ENCODE assay signal across 12 cellular contexts in genomic region chr20:63624486-63624885, GRCh38. TPM values are rescaled to one million over a fixed set of nuclear protein-coding genes. Genes with fewer than 3 reads are reported as not detected.
A peak's percentile ranks its signal among the peaks of the same experiment; 100 is the strongest.
DNase-seq lines count a peak whose midpoint lies in the region; ATAC-seq and TF ChIP-seq lines count a peak whose summit lies in the region.
"Had no signal": no experiment of that assay in that cellular context is flagged by ENCODE, and none has a peak within 500 bp of the region (broad histone marks: within the 10 kb centered on the region; RNA-seq: fewer than 3 reads in every experiment).

No MANE protein-coding gene starts in this region.

- H3K27ac ChIP-seq in mammary epithelial cell (ENCODE audit: insufficient read depth, low read depth, low read length), result no peak overlapping the region
- H3K27ac ChIP-seq: pancreas had no signal

- dilution Hi-C loops in mammary epithelial cell (cut with HindIII; ENCODE audit: low sequenced_read_pairs), result no loop called here

- no peaks in the 10 kb centered on the region for H3K27me3 Mint-ChIP-seq in natural killer cell treated with Interleukin-12 subunit alpha and Interleukin-12 subunit beta and Interleukin-15 and Interleukin-18, amount 100 ng/mL, for 72 hours
- H3K27me3 Mint-ChIP-seq in natural killer cell (ENCODE audit: low read depth in 2 of 2) (no peaks in the 10 kb centered on the region), endothelial cell (ENCODE audit: unreplicated experiment) (peaks cover 12% of the 10 kb centered on the region), type B pancreatic cell (no peaks in the 10 kb centered on the region)

- H3K4me3 ChIP-seq in mammary epithelial cell (replicated peaks in 1 of 3; ENCODE audit: insufficient read depth in 1 of 3, low read depth in 2 of 3, low read length in 3 of 3), result no peak overlapping the region
- H3K4me3 ChIP-seq: pancreas had no signal

- H3K4me1 Mint-ChIP-seq in natural killer cell treated with Interleukin-12 subunit alpha and Interleukin-12 subunit beta and Interleukin-15 and Interleukin-18, amount 100 ng/mL, for 72 hours (ENCODE audit: low read depth in 2 of 2), result peaks cover 20 to 27% of the 10 kb centered on the region in 2 donors
- peaks cover 23 to 30% of the 10 kb centered on the region in 2 donors for H3K4me1 Mint-ChIP-seq in natural killer cell
- peaks cover 19% of the 10 kb centered on the region for H3K4me1 Mint-ChIP-seq in endothelial cell (ENCODE audit: unreplicated experiment)
- H3K4me1 Mint-ChIP-seq in type B pancreatic cell (ENCODE audit: unreplicated experiment), result peaks cover 22% of the 10 kb centered on the region

- TF ChIP-seq CTCF in natural killer cell (IDR thresholded peaks at IDR 0.05) (no peak), endothelial cell (IDR thresholded peaks at IDR 0.05; ENCODE audit: unreplicated experiment) (no peak), type B pancreatic cell (conservative IDR thresholded peaks at IDR 0.05) (no peak), mammary epithelial cell (conservative IDR thresholded peaks at IDR 0.05 in 1 of 2, IDR thresholded peaks at IDR 0.05 in 1 of 2; ENCODE audit: extremely low read depth in 1 of 2, insufficient read depth in 1 of 2, low read depth in 1 of 2, low read length in 2 of 2) (no peak)

- H3K9ac ChIP-seq in mammary epithelial cell (ENCODE audit: insufficient read depth, low read length), result no peak overlapping the region

- H3K79me2 ChIP-seq in mammary epithelial cell (ENCODE audit: insufficient read depth, low read length), result peaks cover 78% of the 10 kb centered on the region

- peak; percentile 54 for DNase-seq in natural killer cell treated with Interleukin-12 subunit alpha and Interleukin-12 subunit beta and Interleukin-15 and Interleukin-18, amount 100 ng/mL, for 72 hours (ENCODE audit: low spot score)
- DNase-seq in natural killer cell (no peak), NCI-H69 (lab: John Stamatoyannopoulos, UW) (peak; percentile 34), endothelial cell (ENCODE audit: low spot score) (no peak), type B pancreatic cell (ENCODE audit: extremely low spot score, unreplicated experiment) (no peak), mucosa of gallbladder (ENCODE audit: low spot score) (no peak), mammary epithelial cell (no peak)
- DNase-seq: activated CD8-positive, alpha-beta memory T cell treated with anti-CD3 and anti-CD28 coated beads, Interleukin-2, amount 50 U/mL, for 4 hours; stimulated activated CD4-positive, alpha-beta T cell treated with anti-CD3 and anti-CD28 coated beads, Interleukin-4, amount 100 ng/mL, for 1 hour; T-helper 1 cell had no signal

- CTCF ChIA-PET in mammary epithelial cell (lab: Charles Lee; ENCODE audit: low non-redundant PET), result no interaction called here

- 90% methylated on average over 15 of the region's 15 CpGs for WGBS in mammary epithelial cell (ENCODE audit: low coverage, missing lambda C conversion rate)

- peaks cover 6% of the 10 kb centered on the region for H3K36me3 Mint-ChIP-seq in natural killer cell treated with Interleukin-12 subunit alpha and Interleukin-12 subunit beta and Interleukin-15 and Interleukin-18, amount 100 ng/mL, for 72 hours
- H3K36me3 Mint-ChIP-seq in natural killer cell (no peaks in the 10 kb centered on the region), endothelial cell (ENCODE audit: low read depth, unreplicated experiment) (peaks cover 9% of the 10 kb centered on the region), type B pancreatic cell (peaks cover 9% of the 10 kb centered on the region)

- H3K4me2 ChIP-seq in mammary epithelial cell (ENCODE audit: insufficient read depth, low read depth, low read length), result no peak overlapping the region

- H3K9me3 Mint-ChIP-seq in natural killer cell treated with Interleukin-12 subunit alpha and Interleukin-12 subunit beta and Interleukin-15 and Interleukin-18, amount 100 ng/mL, for 72 hours, result no peaks in the 10 kb centered on the region
- H3K9me3 Mint-ChIP-seq in natural killer cell (no peaks in the 10 kb centered on the region), endothelial cell (ENCODE audit: unreplicated experiment) (no peaks in the 10 kb centered on the region), type B pancreatic cell (no peaks in the 10 kb centered on the region)

- ATAC-seq in natural killer cell treated with Interleukin-12 subunit alpha and Interleukin-12 subunit beta and Interleukin-15 and Interleukin-18, amount 100 ng/mL, for 72 hours, result no peak
- ATAC-seq in natural killer cell (no peak), HG02678 (IDR thresholded peaks at IDR 0.05; ENCODE audit: unreplicated experiment) (no peak)
- ATAC-seq: pancreas had no signal

- H4K20me1 ChIP-seq in mammary epithelial cell (ENCODE audit: insufficient read depth, low read length), result no peaks in the 10 kb centered on the region

- intact Hi-C loops in natural killer cell (cut with micrococcal nuclease) (no loop called here), mammary epithelial cell (cut with micrococcal nuclease) (loop anchor here (10.0 kb wide), 1 partner anchor 240 kb away; the partner anchor contains the start of genes ABHD16B and TPD52L2)

- H3K27me3 ChIP-seq in mammary epithelial cell (ENCODE audit: insufficient read depth, low read length), result no peaks in the 10 kb centered on the region
- H3K27me3 ChIP-seq: pancreas had no signal

- no peaks in the 10 kb centered on the region for H3K36me3 ChIP-seq in mammary epithelial cell (ENCODE audit: insufficient read depth, low read length)
- H3K36me3 ChIP-seq: pancreas had no signal

- H3K4me1 ChIP-seq in mammary epithelial cell (ENCODE audit: insufficient read depth, low read length), result peaks cover 11% of the 10 kb centered on the region

- BruUV-seq in mammary epithelial cell (replicated peaks; lab: Mats Ljungman, UMichigan), result no TSS peak

- H3K27ac Mint-ChIP-seq in natural killer cell treated with Interleukin-12 subunit alpha and Interleukin-12 subunit beta and Interleukin-15 and Interleukin-18, amount 100 ng/mL, for 72 hours, result no peak overlapping the region
- no peak overlapping the region for H3K27ac Mint-ChIP-seq in natural killer cell
- no peak overlapping the region for H3K27ac Mint-ChIP-seq in endothelial cell (ENCODE audit: unreplicated experiment)
- peak overlapping the region; percentile 40 for H3K27ac Mint-ChIP-seq in type B pancreatic cell

- no peak overlapping the region for H2AFZ ChIP-seq in mammary epithelial cell (ENCODE audit: low read depth, low read length)

- H3K9me3 ChIP-seq in mammary epithelial cell (replicated peaks; ENCODE audit: insufficient read depth, low read length), result no peaks in the 10 kb centered on the region
- H3K9me3 ChIP-seq: pancreas had no signal

- H3K4me3 Mint-ChIP-seq in natural killer cell treated with Interleukin-12 subunit alpha and Interleukin-12 subunit beta and Interleukin-15 and Interleukin-18, amount 100 ng/mL, for 72 hours, result no peak overlapping the region
- no peak overlapping the region for H3K4me3 Mint-ChIP-seq in natural killer cell
- H3K4me3 Mint-ChIP-seq in endothelial cell (ENCODE audit: unreplicated experiment), result peak overlapping the region; percentile 80
- H3K4me3 Mint-ChIP-seq in type B pancreatic cell, result peak overlapping the region; percentile 58

- in situ Hi-C loops in mammary epithelial cell (cut with MboI; ENCODE audit: low sequenced_read_pairs in 2 of 2), result no loop called here

RNA-seq across cellular contexts. Expression of gene GMEB2, which starts 2.4 kb away (rescaled TPM):
- 10 to 100 TPM; 14.7 to 15.5 TPM for total RNA-seq in natural killer cell treated with Interleukin-12 subunit alpha and Interleukin-12 subunit beta and Interleukin-15 and Interleukin-18, amount 100 ng/mL, for 72 hours
- total RNA-seq in natural killer cell, result 10 to 100 TPM; 11.7 to 15.1 (median 14.6) TPM
- total RNA-seq in endothelial cell (ENCODE audit: unreplicated experiment), result 11.2 TPM
- total RNA-seq in type B pancreatic cell (ENCODE audit: low replicate concordance), result 11.9 and 13.9 TPM in 2 replicates
- total RNA-seq in mucosa of gallbladder, result 12.1 TPM
- 10 to 100 TPM in 1 of 2 donors, 1 to 10 TPM in 1; 9.3 to 12.8 TPM for total RNA-seq in mammary epithelial cell
- 8.3 TPM for polyA plus RNA-seq in mammary epithelial cell
- polyA minus RNA-seq in mammary epithelial cell, result 9.4 TPM

RNA-seq across cellular contexts. Expression of gene STMN3, which starts 28.7 kb away (rescaled TPM):
- total RNA-seq in natural killer cell treated with Interleukin-12 subunit alpha and Interleukin-12 subunit beta and Interleukin-15 and Interleukin-18, amount 100 ng/mL, for 72 hours, result 1 to 10 TPM in 1 of 2 donors, under 1 TPM in 1; 0.88 to 3.2 TPM
- total RNA-seq in natural killer cell (10 to 100 TPM in 1 of 3 donors, 1 to 10 TPM in 2; 6.7 to 12.9 (median 8.3) TPM), endothelial cell (ENCODE audit: unreplicated experiment) (12.8 TPM), type B pancreatic cell (ENCODE audit: low replicate concordance) (38.9 and 40.8 TPM in 2 replicates), mucosa of gallbladder (11.1 TPM), mammary epithelial cell (1 to 10 TPM; 7.5 to 8.5 TPM)
- polyA plus RNA-seq in mammary epithelial cell, result 15.2 TPM
- 10.4 TPM for polyA minus RNA-seq in mammary epithelial cell

RNA-seq across cellular contexts. Expression of gene RTEL1, which starts 33.6 kb away (rescaled TPM):
- 10 to 100 TPM; 32.3 to 76.9 TPM for total RNA-seq in natural killer cell treated with Interleukin-12 subunit alpha and Interleukin-12 subunit beta and Interleukin-15 and Interleukin-18, amount 100 ng/mL, for 72 hours
- total RNA-seq in natural killer cell (10 to 100 TPM; 36.3 to 52.0 (median 40.4) TPM), endothelial cell (ENCODE audit: unreplicated experiment) (20.2 TPM), type B pancreatic cell (ENCODE audit: low replicate concordance) (20.7 and 39.2 TPM in 2 replicates), mucosa of gallbladder (30.2 TPM), mammary epithelial cell (10 to 100 TPM in 1 of 2 donors, 1 to 10 TPM in 1; 8.0 to 32.5 TPM)
- polyA plus RNA-seq in mammary epithelial cell, result 11.5 TPM
- polyA minus RNA-seq in mammary epithelial cell, result 87.4 TPM

RNA-seq across cellular contexts. Expression of gene HELZ2, which starts 50.4 kb away (rescaled TPM):
- 10 to 100 TPM; 19.6 to 27.6 TPM for total RNA-seq in natural killer cell treated with Interleukin-12 subunit alpha and Interleukin-12 subunit beta and Interleukin-15 and Interleukin-18, amount 100 ng/mL, for 72 hours
- total RNA-seq in natural killer cell, result 10 to 100 TPM; 85.2 to 90.7 (median 89.4) TPM
- 15.3 TPM for total RNA-seq in endothelial cell (ENCODE audit: unreplicated experiment)
- total RNA-seq in type B pancreatic cell (ENCODE audit: low replicate concordance), result 24.2 and 43.1 TPM in 2 replicates
- total RNA-seq in mucosa of gallbladder, result 48.9 TPM
- total RNA-seq in mammary epithelial cell, result 10 to 100 TPM; 19.0 to 27.7 TPM
- 5.0 TPM for polyA plus RNA-seq in mammary epithelial cell
- 39.5 TPM for polyA minus RNA-seq in mammary epithelial cell

Comparison
In these comparisons a context has a peak if more than half of its experiments do, and no peak if none do; other contexts are left out.
1. DNase-seq: peak in natural killer cell treated with Interleukin-12 subunit alpha and Interleukin-12 subunit beta and Interleukin-15 and Interleukin-18, amount 100 ng/mL, for 72 hours (single experiment) and NCI-H69 (single experiment); none in natural killer cell (single experiment), endothelial cell (single experiment), type B pancreatic cell (single experiment), mucosa of gallbladder (single experiment) and mammary epithelial cell (single experiment).
2. H3K4me3 Mint-ChIP-seq: peak in endothelial cell (single experiment) and type B pancreatic cell (single experiment); none in natural killer cell treated with Interleukin-12 subunit alpha and Interleukin-12 subunit beta and Interleukin-15 and Interleukin-18, amount 100 ng/mL, for 72 hours (single experiment) and natural killer cell (single experiment).